In the genomic region with DNA sequence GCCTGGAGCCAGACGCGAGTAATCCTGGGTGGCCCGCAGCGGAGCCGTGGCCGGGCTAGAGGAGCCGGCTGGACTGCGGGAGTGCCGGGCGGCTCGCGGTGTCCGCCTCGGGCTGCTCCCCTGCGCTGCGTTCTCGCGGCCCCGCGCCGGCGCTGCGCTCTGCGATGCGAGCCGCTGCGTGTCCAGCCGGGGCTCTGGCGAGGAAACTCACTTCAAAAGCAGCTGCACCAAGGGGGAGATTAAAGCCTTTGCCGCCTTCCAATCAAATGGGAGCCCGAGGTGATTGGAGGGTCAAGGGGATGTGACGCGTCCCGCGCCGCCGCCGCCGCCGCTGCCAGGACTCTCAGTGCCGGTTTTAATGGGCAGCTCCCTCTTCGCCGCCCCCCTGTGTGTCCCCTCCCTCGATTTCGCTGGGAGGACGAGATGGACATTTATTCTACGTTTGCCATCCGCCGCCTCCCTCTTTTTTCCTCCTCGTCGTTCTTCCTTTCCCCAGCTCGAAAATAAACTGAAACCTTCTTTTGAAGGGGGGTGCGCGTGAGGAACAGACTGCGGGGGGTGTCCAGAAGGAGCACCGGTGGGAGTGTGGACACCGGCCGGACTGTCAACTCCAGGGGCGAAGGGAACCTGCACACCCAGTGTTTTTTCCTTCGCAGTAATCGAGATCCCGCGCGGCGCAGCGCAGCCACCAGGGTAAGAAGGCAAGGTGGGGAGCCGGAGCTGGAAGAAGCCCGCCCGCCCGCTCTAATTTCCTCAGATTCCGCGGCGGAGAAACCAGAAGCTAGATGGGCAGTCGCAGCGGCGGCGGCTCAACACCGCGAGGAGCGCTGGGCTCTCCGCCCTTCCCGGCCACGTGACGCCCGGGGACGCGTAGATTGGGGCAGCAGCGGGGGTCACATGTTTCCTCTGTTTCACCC, we compare ENCODE assay signal across 1 cellular context.
TF ChIP-seq lines count a peak whose summit lies in the region.

A gene with protein sequence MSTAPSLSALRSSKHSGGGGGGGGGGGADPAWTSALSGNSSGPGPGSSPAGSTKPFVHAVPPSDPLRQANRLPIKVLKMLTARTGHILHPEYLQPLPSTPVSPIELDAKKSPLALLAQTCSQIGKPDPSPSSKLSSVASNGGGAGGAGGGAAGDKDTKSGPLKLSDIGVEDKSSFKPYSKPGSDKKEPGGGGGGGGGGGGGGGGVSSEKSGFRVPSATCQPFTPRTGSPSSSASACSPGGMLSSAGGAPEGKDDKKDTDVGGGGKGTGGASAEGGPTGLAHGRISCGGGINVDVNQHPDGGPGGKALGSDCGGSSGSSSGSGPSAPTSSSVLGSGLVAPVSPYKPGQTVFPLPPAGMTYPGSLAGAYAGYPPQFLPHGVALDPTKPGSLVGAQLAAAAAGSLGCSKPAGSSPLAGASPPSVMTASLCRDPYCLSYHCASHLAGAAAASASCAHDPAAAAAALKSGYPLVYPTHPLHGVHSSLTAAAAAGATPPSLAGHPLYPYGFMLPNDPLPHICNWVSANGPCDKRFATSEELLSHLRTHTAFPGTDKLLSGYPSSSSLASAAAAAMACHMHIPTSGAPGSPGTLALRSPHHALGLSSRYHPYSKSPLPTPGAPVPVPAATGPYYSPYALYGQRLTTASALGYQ (minus strand): TSS at position 196 of the 917 bp plus-strand sequence. CDS start 345 bp downstream, outside the sequence.

TF ChIP-seq in HepG2, 621 proteins besides CTCF, POLR2A, EP300 and RAD21 (continued from another document and continues in another):
- TF ChIP-seq TMF1 (CRISPR knock-in tag; IDR thresholded peaks at IDR 0.05; ENCODE audit: low read depth) (peak; percentile 60; the same call in 1 of the 2 replicates), PHB2 (IDR thresholded peaks at IDR 0.05; ENCODE audit: partially characterized antibody) (no peak), RBFOX2 (IDR thresholded peaks at IDR 0.05; ENCODE audit: low read depth, low read length) (peak; percentile 99), ZNF773 (CRISPR knock-in tag; IDR thresholded peaks at IDR 0.05; ENCODE audit: borderline replicate concordance) (peak; percentile 57; the same call in 1 of the 2 replicates), ZNF101 (CRISPR knock-in tag; IDR thresholded peaks at IDR 0.05; ENCODE audit: borderline replicate concordance, low read depth) (no peak), TBX2 (CRISPR knock-in tag; IDR thresholded peaks at IDR 0.05; ENCODE audit: borderline replicate concordance) (peak; percentile 76), GABPA (IDR thresholded peaks at IDR 0.05; ENCODE audit: low read depth, low read length) (no peak), GABPA (CRISPR knock-in tag; IDR thresholded peaks at IDR 0.05; ENCODE audit: low read depth) (peak; percentile 81), ZNF430 (CRISPR knock-in tag; IDR thresholded peaks at IDR 0.05) (peak; percentile 88), ZNF350 (CRISPR knock-in tag; IDR thresholded peaks at IDR 0.05; ENCODE audit: borderline replicate concordance, low read depth) (peak; percentile 66), KDM3A (CRISPR knock-in tag; IDR thresholded peaks at IDR 0.05; ENCODE audit: low read depth) (no peak), CCDC6 (CRISPR knock-in tag; IDR thresholded peaks at IDR 0.05) (peak; percentile 72; the same call in 1 of the 2 replicates), ZNF782 (CRISPR knock-in tag; IDR thresholded peaks at IDR 0.05; ENCODE audit: borderline replicate concordance) (no peak), HNF4G (IDR thresholded peaks at IDR 0.05; ENCODE audit: borderline replicate concordance, low read depth, low read length) (no peak), HNF4G (CRISPR knock-in tag; IDR thresholded peaks at IDR 0.05; ENCODE audit: borderline replicate concordance, low read depth) (peak; percentile 51; the same call in 1 of the 2 replicates), XBP1 (CRISPR knock-in tag; IDR thresholded peaks at IDR 0.05) (0 out of 2 replicates have a peak, but pooled peaks have one; percentile 47), ZNF543 (CRISPR knock-in tag; IDR thresholded peaks at IDR 0.05) (peak; percentile 78), RARA (CRISPR knock-in tag; IDR thresholded peaks at IDR 0.05) (peak; percentile 97), KDM5A (IDR thresholded peaks at IDR 0.05; ENCODE audit: borderline replicate concordance, low read length) (peak; percentile 72; the same call in 1 of the 2 replicates), AKAP8 (CRISPR knock-in tag; IDR thresholded peaks at IDR 0.05) (peak; percentile 14; the same call in 1 of the 2 replicates), ATF7-NPFF (CRISPR knock-in tag; IDR thresholded peaks at IDR 0.05; ENCODE audit: low read depth) (peak; percentile 73; the same call in 1 of the 2 replicates), NFATC3 (CRISPR knock-in tag; IDR thresholded peaks at IDR 0.05) (0 out of 2 replicates have a peak, but pooled peaks have one; percentile 50), ZNF572 (CRISPR knock-in tag; IDR thresholded peaks at IDR 0.05) (0 out of 2 replicates have a peak, but pooled peaks have one; percentile 42), ZMAT3 (CRISPR knock-in tag; conservative IDR thresholded peaks at IDR 0.05) (peak; percentile 17; the same call in 1 of the 2 replicates), ZSCAN9 (CRISPR knock-in tag; IDR thresholded peaks at IDR 0.05; ENCODE audit: borderline replicate concordance) (0 out of 2 replicates have a peak, but pooled peaks have one; percentile 25), KLF9 (CRISPR knock-in tag; IDR thresholded peaks at IDR 0.05; ENCODE audit: low read depth) (no peak), ZNF143 (CRISPR knock-in tag; IDR thresholded peaks at IDR 0.05) (peak; percentile 54), RCOR2 (CRISPR knock-in tag; IDR thresholded peaks at IDR 0.05) (no peak), ZNF746 (CRISPR knock-in tag; IDR thresholded peaks at IDR 0.05) (peak; percentile 53; the same call in 1 of the 2 replicates), HMG20A (CRISPR knock-in tag; IDR thresholded peaks at IDR 0.05; ENCODE audit: borderline replicate concordance) (0 out of 2 replicates have a peak, but pooled peaks have one; percentile 13)
- TF ChIP-seq, protein P1, sequence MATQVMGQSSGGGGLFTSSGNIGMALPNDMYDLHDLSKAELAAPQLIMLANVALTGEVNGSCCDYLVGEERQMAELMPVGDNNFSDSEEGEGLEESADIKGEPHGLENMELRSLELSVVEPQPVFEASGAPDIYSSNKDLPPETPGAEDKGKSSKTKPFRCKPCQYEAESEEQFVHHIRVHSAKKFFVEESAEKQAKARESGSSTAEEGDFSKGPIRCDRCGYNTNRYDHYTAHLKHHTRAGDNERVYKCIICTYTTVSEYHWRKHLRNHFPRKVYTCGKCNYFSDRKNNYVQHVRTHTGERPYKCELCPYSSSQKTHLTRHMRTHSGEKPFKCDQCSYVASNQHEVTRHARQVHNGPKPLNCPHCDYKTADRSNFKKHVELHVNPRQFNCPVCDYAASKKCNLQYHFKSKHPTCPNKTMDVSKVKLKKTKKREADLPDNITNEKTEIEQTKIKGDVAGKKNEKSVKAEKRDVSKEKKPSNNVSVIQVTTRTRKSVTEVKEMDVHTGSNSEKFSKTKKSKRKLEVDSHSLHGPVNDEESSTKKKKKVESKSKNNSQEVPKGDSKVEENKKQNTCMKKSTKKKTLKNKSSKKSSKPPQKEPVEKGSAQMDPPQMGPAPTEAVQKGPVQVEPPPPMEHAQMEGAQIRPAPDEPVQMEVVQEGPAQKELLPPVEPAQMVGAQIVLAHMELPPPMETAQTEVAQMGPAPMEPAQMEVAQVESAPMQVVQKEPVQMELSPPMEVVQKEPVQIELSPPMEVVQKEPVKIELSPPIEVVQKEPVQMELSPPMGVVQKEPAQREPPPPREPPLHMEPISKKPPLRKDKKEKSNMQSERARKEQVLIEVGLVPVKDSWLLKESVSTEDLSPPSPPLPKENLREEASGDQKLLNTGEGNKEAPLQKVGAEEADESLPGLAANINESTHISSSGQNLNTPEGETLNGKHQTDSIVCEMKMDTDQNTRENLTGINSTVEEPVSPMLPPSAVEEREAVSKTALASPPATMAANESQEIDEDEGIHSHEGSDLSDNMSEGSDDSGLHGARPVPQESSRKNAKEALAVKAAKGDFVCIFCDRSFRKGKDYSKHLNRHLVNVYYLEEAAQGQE (IDR thresholded peaks at IDR 0.05; ENCODE audit: borderline replicate concordance in 1 of 2, low read depth in 1 of 2, low read length in 2 of 2) = peak in 1 of 2 experiments; percentile 81; a peak in 2 of 4 replicates
- TF ChIP-seq, protein P2, sequence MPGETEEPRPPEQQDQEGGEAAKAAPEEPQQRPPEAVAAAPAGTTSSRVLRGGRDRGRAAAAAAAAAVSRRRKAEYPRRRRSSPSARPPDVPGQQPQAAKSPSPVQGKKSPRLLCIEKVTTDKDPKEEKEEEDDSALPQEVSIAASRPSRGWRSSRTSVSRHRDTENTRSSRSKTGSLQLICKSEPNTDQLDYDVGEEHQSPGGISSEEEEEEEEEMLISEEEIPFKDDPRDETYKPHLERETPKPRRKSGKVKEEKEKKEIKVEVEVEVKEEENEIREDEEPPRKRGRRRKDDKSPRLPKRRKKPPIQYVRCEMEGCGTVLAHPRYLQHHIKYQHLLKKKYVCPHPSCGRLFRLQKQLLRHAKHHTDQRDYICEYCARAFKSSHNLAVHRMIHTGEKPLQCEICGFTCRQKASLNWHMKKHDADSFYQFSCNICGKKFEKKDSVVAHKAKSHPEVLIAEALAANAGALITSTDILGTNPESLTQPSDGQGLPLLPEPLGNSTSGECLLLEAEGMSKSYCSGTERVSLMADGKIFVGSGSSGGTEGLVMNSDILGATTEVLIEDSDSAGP (CRISPR knock-in tag; IDR thresholded peaks at IDR 0.05; ENCODE audit: borderline replicate concordance) = peak; percentile 51; the same call in 1 of the 2 replicates
- TF ChIP-seq, protein P3, sequence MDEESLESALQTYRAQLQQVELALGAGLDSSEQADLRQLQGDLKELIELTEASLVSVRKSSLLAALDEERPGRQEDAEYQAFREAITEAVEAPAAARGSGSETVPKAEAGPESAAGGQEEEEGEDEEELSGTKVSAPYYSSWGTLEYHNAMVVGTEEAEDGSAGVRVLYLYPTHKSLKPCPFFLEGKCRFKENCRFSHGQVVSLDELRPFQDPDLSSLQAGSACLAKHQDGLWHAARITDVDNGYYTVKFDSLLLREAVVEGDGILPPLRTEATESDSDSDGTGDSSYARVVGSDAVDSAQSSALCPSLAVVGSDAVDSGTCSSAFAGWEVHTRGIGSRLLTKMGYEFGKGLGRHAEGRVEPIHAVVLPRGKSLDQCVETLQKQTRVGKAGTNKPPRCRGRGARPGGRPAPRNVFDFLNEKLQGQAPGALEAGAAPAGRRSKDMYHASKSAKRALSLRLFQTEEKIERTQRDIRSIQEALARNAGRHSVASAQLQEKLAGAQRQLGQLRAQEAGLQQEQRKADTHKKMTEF (CRISPR knock-in tag; IDR thresholded peaks at IDR 0.05) = peak; percentile 79
- TF ChIP-seq, protein P4, sequence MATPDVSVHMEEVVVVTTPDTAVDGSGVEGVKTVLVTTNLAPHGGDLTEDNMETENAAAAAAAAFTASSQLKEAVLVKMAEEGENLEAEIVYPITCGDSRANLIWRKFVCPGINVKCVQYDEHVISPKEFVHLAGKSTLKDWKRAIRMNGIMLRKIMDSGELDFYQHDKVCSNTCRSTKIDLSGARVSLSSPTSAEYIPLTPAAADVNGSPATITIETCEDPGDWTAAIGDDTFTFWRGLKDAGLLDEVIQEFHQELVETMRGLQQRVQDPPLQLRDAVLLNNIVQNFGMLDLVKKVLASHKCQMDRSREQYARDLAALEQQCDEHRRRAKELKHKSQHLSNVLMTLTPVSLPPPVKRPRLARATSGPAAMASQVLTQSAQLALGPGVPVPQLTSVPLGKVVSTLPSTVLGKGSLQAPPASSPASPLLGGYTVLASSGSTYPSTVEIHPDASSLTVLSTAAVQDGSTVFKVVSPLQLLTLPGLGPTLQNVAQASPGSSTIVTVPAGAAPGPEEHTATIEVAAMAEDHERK (CRISPR knock-in tag; IDR thresholded peaks at IDR 0.05; ENCODE audit: low read depth) = no peak
- TF ChIP-seq, protein P5, sequence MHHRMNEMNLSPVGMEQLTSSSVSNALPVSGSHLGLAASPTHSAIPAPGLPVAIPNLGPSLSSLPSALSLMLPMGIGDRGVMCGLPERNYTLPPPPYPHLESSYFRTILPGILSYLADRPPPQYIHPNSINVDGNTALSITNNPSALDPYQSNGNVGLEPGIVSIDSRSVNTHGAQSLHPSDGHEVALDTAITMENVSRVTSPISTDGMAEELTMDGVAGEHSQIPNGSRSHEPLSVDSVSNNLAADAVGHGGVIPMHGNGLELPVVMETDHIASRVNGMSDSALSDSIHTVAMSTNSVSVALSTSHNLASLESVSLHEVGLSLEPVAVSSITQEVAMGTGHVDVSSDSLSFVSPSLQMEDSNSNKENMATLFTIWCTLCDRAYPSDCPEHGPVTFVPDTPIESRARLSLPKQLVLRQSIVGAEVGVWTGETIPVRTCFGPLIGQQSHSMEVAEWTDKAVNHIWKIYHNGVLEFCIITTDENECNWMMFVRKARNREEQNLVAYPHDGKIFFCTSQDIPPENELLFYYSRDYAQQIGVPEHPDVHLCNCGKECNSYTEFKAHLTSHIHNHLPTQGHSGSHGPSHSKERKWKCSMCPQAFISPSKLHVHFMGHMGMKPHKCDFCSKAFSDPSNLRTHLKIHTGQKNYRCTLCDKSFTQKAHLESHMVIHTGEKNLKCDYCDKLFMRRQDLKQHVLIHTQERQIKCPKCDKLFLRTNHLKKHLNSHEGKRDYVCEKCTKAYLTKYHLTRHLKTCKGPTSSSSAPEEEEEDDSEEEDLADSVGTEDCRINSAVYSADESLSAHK (CRISPR knock-in tag; IDR thresholded peaks at IDR 0.05; ENCODE audit: borderline replicate concordance) = no peak
- TF ChIP-seq, protein P6, sequence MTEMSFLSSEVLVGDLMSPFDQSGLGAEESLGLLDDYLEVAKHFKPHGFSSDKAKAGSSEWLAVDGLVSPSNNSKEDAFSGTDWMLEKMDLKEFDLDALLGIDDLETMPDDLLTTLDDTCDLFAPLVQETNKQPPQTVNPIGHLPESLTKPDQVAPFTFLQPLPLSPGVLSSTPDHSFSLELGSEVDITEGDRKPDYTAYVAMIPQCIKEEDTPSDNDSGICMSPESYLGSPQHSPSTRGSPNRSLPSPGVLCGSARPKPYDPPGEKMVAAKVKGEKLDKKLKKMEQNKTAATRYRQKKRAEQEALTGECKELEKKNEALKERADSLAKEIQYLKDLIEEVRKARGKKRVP (CRISPR knock-in tag; IDR thresholded peaks at IDR 0.05) = 0 out of 4 replicates have a peak, but pooled peaks of 1 of the 2 experiments have one; percentile 17
- TF ChIP-seq, protein P7, sequence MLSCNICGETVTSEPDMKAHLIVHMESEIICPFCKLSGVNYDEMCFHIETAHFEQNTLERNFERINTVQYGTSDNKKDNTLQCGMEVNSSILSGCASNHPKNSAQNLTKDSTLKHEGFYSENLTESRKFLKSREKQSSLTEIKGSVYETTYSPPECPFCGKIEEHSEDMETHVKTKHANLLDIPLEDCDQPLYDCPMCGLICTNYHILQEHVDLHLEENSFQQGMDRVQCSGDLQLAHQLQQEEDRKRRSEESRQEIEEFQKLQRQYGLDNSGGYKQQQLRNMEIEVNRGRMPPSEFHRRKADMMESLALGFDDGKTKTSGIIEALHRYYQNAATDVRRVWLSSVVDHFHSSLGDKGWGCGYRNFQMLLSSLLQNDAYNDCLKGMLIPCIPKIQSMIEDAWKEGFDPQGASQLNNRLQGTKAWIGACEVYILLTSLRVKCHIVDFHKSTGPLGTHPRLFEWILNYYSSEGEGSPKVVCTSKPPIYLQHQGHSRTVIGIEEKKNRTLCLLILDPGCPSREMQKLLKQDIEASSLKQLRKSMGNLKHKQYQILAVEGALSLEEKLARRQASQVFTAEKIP (CRISPR knock-in tag; IDR thresholded peaks at IDR 0.05; ENCODE audit: borderline replicate concordance) = no peak
- TF ChIP-seq, protein P8, sequence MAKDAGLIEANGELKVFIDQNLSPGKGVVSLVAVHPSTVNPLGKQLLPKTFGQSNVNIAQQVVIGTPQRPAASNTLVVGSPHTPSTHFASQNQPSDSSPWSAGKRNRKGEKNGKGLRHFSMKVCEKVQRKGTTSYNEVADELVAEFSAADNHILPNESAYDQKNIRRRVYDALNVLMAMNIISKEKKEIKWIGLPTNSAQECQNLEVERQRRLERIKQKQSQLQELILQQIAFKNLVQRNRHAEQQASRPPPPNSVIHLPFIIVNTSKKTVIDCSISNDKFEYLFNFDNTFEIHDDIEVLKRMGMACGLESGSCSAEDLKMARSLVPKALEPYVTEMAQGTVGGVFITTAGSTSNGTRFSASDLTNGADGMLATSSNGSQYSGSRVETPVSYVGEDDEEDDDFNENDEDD (CRISPR knock-in tag; IDR thresholded peaks at IDR 0.05; ENCODE audit: borderline replicate concordance) = peak; percentile 72; the same call in 1 of the 2 replicates
